ENCODE assay signal across 8 cellular contexts in genomic region chr9:127925959-127926949, GRCh38.
A peak's percentile ranks its signal among the peaks of the same experiment; 100 is the strongest.
DNase-seq lines count a peak whose midpoint lies in the region; TF ChIP-seq lines count a peak whose summit lies in the region.
"Had no signal": no experiment of that assay in that cellular context is flagged by ENCODE, and none has a peak within 500 bp of the region (broad histone marks: within the 10 kb centered on the region; RNA-seq: fewer than 3 reads in every experiment).

No MANE protein-coding gene starts in this region.

- H3K4me1 ChIP-seq in BLaER1 (peaks cover 35% of the 10 kb centered on the region), iPS-15b (ENCODE audit: control insufficient read depth, insufficient read depth, low read length) (peaks cover 9% of the 10 kb centered on the region)

- no peak overlapping the region for H2AFZ ChIP-seq in SU-DHL-6 (ENCODE audit: low read depth, low read length, severe bottlenecking)

- no peaks in the 10 kb centered on the region for H3K79me2 ChIP-seq in SU-DHL-6 (ENCODE audit: insufficient read depth, low read length)

- CTCF ChIA-PET in GM10248 (lab: Yijun Ruan, JAX) = interaction anchor here (1.3 kb wide), 1 partner anchor 17 kb away, joined by 5 read pairs; no protein-coding TSS in a partner anchor

- H3F3A ChIP-seq in SU-DHL-6 (ENCODE audit: insufficient read depth) = peaks cover 3% of the 10 kb centered on the region; the same call in 1 of the 2 replicates

- H3K4me3 ChIP-seq in BLaER1 (peak overlapping the region; percentile 57), SU-DHL-6 (ENCODE audit: insufficient read depth, low read length, poor library complexity, severe bottlenecking) (peak overlapping the region; percentile 25), iPS-15b (ENCODE audit: low read depth, low read length) (peak overlapping the region; percentile 90)

- H3K27me3 ChIP-seq in BLaER1 (peaks cover 84% of the 10 kb centered on the region), SU-DHL-6 (ENCODE audit: low read length) (no peaks in the 10 kb centered on the region), iPS-15b (ENCODE audit: control insufficient read depth, insufficient read depth, low read length) (peaks cover 29% of the 10 kb centered on the region)

- TF ChIP-seq CTCF in SU-DHL-6 (IDR thresholded peaks at IDR 0.05; ENCODE audit: insufficient read depth, low read length, poor library complexity, severe bottlenecking) (no peak), GM10248 (IDR thresholded peaks at IDR 0.05; ENCODE audit: control extremely low read depth, extremely low read depth, low read depth, missing control alignments) (no peak)

- H3K9me2 ChIP-seq in SU-DHL-6 (replicated peaks; ENCODE audit: insufficient read depth, low read length) = no peaks in the 10 kb centered on the region

- no peak for DNase-seq in GM10248 (ENCODE audit: extremely low spot score)
- no peak for DNase-seq in dedifferentiated amniotic fluid mesenchymal stem cell (ENCODE audit: extremely low spot score)
- no peak for DNase-seq in kidney glomerular epithelial cell (lab: John Stamatoyannopoulos, UW)

- H3K27ac ChIP-seq in BLaER1 (no peak overlapping the region), SU-DHL-6 (ENCODE audit: low read depth, low read length) (no peak overlapping the region)
- H3K27ac ChIP-seq: C4-2B, SK-N-MC had no signal

- H4K20me1 ChIP-seq in BLaER1 = peaks cover 87% of the 10 kb centered on the region
- H4K20me1 ChIP-seq in SU-DHL-6 (ENCODE audit: low read depth, low read length) = no peaks in the 10 kb centered on the region

- H3K4me2 ChIP-seq in BLaER1 (peak overlapping the region; percentile 78), SU-DHL-6 (ENCODE audit: low read depth, low read length, poor library complexity, severe bottlenecking) (peak overlapping the region; percentile 45)

- H3K36me3 ChIP-seq in BLaER1 (no peaks in the 10 kb centered on the region), SU-DHL-6 (ENCODE audit: low read length) (no peaks in the 10 kb centered on the region), iPS-15b (ENCODE audit: control insufficient read depth, insufficient read depth, low read length) (no peaks in the 10 kb centered on the region)

- H3K9me3 ChIP-seq in BLaER1 (no peaks in the 10 kb centered on the region), SU-DHL-6 (ENCODE audit: insufficient read depth, low read length) (no peaks in the 10 kb centered on the region), iPS-15b (ENCODE audit: control insufficient read depth, insufficient read depth, low read length) (no peaks in the 10 kb centered on the region)

- POLR2A ChIA-PET in GM10248 (lab: Yijun Ruan, JAX) = interaction anchor here (0.6 kb wide), 1 partner anchor 157 kb away, joined by 3 read pairs; no protein-coding TSS in a partner anchor

- H3K9ac ChIP-seq in BLaER1 (0 out of 2 replicates have a peak overlapping the region, but pooled peaks have one; percentile 18), SU-DHL-6 (ENCODE audit: low read length) (no peak overlapping the region; the same call in 1 of the 2 replicates), iPS-15b (ENCODE audit: low read depth, low read length) (no peak overlapping the region)

Comparison
In these comparisons a context has a peak if more than half of its experiments do, and no peak if none do; other contexts are left out.
1. H3K4me3 ChIP-seq: peak in every context shown above with its lines; median percentile 90 in iPS-15b; 57 in BLaER1; 25 in SU-DHL-6.